In the genomic region with DNA sequence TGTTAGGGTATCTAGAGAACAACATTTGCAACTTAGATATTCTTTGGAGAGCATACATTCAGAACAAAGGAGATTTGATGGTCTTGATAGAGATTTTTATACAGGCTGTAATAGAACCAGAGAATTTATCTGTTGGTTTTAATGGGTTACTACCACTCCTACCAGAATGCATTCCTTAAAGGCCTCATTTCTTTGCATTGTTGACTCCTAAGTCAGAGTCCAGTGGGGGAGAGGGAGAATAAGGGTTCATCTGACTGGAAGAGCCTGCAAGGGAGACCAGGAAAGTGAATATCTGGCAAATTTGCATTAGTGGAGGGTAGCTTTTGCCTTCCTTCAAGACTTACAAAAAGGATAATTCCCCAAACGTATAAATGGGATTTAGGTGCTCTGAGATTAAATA, we compare ENCODE assay signal across 1 cellular context.
TF ChIP-seq lines count a peak whose summit lies in the region.

No MANE protein-coding gene starts in this region.

TF ChIP-seq in A549, 52 proteins besides CTCF, POLR2A, EP300 and RAD21 (continued from another document):
- TF ChIP-seq MAFK (IDR thresholded peaks at IDR 0.05; ENCODE audit: partially characterized antibody) (no peak), CBX8 (IDR thresholded peaks at IDR 0.05) (no peak)
- TF ChIP-seq, protein P1, sequence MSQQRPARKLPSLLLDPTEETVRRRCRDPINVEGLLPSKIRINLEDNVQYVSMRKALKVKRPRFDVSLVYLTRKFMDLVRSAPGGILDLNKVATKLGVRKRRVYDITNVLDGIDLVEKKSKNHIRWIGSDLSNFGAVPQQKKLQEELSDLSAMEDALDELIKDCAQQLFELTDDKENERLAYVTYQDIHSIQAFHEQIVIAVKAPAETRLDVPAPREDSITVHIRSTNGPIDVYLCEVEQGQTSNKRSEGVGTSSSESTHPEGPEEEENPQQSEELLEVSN (IDR thresholded peaks at IDR 0.05; ENCODE audit: borderline replicate concordance, low read depth) = no peak
